In genomic region chr4:142404191-142404611, GRCh38 we compare ENCODE assay signal across 8 cellular contexts.
DNase-seq lines count a peak whose midpoint lies in the region; ATAC-seq and TF ChIP-seq lines count a peak whose summit lies in the region.

No MANE protein-coding gene starts in this region.

- no peaks in the 10 kb centered on the region for H3K9me2 ChIP-seq in OCI-LY7 (ENCODE audit: insufficient read depth, low read length)

- peak overlapping the region; percentile 57; the same call in 1 of the 2 replicates for H3K4me3 ChIP-seq in GM08714 (ENCODE audit: low read length)
- no peak overlapping the region for H3K4me3 ChIP-seq in OCI-LY7 (ENCODE audit: low read depth, low read length, poor library complexity, severe bottlenecking)

- intact Hi-C loops in OCI-LY7 (cut with micrococcal nuclease; ENCODE audit: unreplicated experiment) = no loop called here

- H3K79me2 ChIP-seq in OCI-LY7 (ENCODE audit: insufficient read depth, low read depth, low read length) = no peaks in the 10 kb centered on the region

- no TSS peak for BruUV-seq in OCI-LY7 (replicated peaks; lab: Mats Ljungman, UMichigan)

- DNase-seq in UCSD-AML1 (lab: John Stamatoyannopoulos, UW; ENCODE audit: unreplicated experiment) (peak; percentile 36), fibroblast of gingiva (ENCODE audit: low read depth) (peak; percentile 53), T-helper 9 cell (no peak), OCI-LY7 (ENCODE audit: low spot score) (no peak), NCI-H1105 treated with DMSO at 0.1 percent for 48 hours (lab: John Stamatoyannopoulos, UW) (no peak)
- peak; percentile 38 for DNase-seq in stimulated activated CD4-positive, alpha-beta T cell treated with anti-CD3 and anti-CD28 coated beads, Interleukin-12 subunit alpha, Interleukin-12 subunit beta, amount 100 ng/mL, for 4 hours

- H3K27ac ChIP-seq in OCI-LY7 (ENCODE audit: low read depth, low read length, poor library complexity, severe bottlenecking) = no peak overlapping the region

- no peak for ATAC-seq in HG02885 (IDR thresholded peaks at IDR 0.05; ENCODE audit: poor library complexity, unreplicated experiment)

- H3K4me2 ChIP-seq in OCI-LY7 (ENCODE audit: low read length) = no peak overlapping the region

- CTCF ChIA-PET in OCI-LY7 (lab: Charles Lee; ENCODE audit: unreplicated experiment) = no interaction called here

- no peaks in the 10 kb centered on the region for H3K9me3 ChIP-seq in OCI-LY7 (ENCODE audit: low read length)

- no peaks in the 10 kb centered on the region for H4K20me1 ChIP-seq in OCI-LY7 (ENCODE audit: insufficient read depth, low read length)

- no peak overlapping the region for H2AFZ ChIP-seq in OCI-LY7 (ENCODE audit: low read length)

- H3K36me3 ChIP-seq in OCI-LY7 (ENCODE audit: insufficient read depth, low read length) = no peaks in the 10 kb centered on the region

- H3K4me1 ChIP-seq in OCI-LY7 (ENCODE audit: insufficient read depth, low read length, poor library complexity, severe bottlenecking) = no peaks in the 10 kb centered on the region

- no peak for TF ChIP-seq CTCF in OCI-LY7 (conservative IDR thresholded peaks at IDR 0.05; ENCODE audit: low read length)

- POLR2A ChIA-PET in OCI-LY7 (lab: Charles Lee) = no interaction called here

Comparison
In these comparisons a context has a peak if more than half of its experiments do, and no peak if none do; other contexts are left out.
1. DNase-seq: peak in UCSD-AML1 (single experiment), fibroblast of gingiva (single experiment) and stimulated activated CD4-positive, alpha-beta T cell treated with anti-CD3 and anti-CD28 coated beads, Interleukin-12 subunit alpha, Interleukin-12 subunit beta, amount 100 ng/mL, for 4 hours (single experiment); none in T-helper 9 cell (single experiment), OCI-LY7 (single experiment) and NCI-H1105 treated with DMSO at 0.1 percent for 48 hours (single experiment).